ENCODE assay signal across 35 cellular contexts in the genomic region with DNA sequence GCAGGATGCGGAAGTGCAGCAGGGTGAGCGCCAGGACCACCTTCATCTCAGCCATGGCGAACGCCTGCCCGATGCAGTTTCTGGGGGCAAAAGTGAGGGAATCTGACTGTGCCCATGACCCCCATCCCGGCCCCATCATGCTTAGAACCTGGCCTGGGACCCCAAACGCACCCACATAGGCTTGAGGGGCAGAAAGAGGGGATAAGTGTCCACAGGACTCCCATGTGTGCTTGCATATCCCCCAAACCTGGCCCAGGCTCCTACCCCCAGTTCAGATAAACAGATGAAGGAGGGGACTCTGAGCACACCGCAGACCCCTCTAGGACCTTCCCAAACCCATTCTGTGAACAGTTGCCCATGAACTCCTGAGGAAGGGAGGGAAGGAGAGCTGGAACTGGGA. TPM values are rescaled to one million over a fixed set of nuclear protein-coding genes. Genes with fewer than 3 reads are reported as not detected.
"Had no signal": no experiment of that assay in that cellular context is flagged by ENCODE, and none has a peak within 500 bp of the region (broad histone marks: within the 10 kb centered on the region; RNA-seq: fewer than 3 reads in every experiment).

No MANE protein-coding gene starts in this region.

- H3K4me3 ChIP-seq: left ventricle myocardium inferior, lung, mucosa of descending colon, right atrium auricular region, right lobe of liver, smooth muscle cell, tibial nerve had no signal

- H3K9me3 ChIP-seq: right lobe of liver had no signal

- H3K36me3 ChIP-seq: left ventricle myocardium inferior, right atrium auricular region had no signal

- H3K4me1 ChIP-seq: left ventricle myocardium inferior, right atrium auricular region, right lobe of liver had no signal

- H3K9me3 Mint-ChIP-seq: natural killer cell treated with Interleukin-12 subunit alpha and Interleukin-12 subunit beta and Interleukin-15 and Interleukin-18, amount 100 ng/mL, for 72 hours had no signal

- H3K27me3 ChIP-seq: right lobe of liver had no signal

- H3K27me3 Mint-ChIP-seq: progenitor cell of endocrine pancreas, type B pancreatic cell had no signal

- DNase-seq: hypothalamus; islet precursor cell; left ventricle myocardium inferior; midbrain; mucosa of descending colon; naive thymus-derived CD4-positive, alpha-beta T cell; nucleus accumbens; right lobe of liver; stimulated activated CD4-positive, alpha-beta T cell treated with anti-CD3 and anti-CD28 coated beads, Interleukin-1b, Interleukin-23, amount 100 ng/mL, for 48 hours; stimulated activated CD4-positive, alpha-beta T cell treated with anti-CD3 and anti-CD28 coated beads, Interleukin-2, amount 100 ng/mL, for 48 hours; stimulated activated CD4-positive, alpha-beta T cell treated with anti-CD3 and anti-CD28 coated beads, Interleukin-4, amount 100 ng/mL, for 4 hours; stimulated activated CD8-positive, alpha-beta memory T cell treated with anti-CD3 and anti-CD28 coated beads, Interleukin-4, amount 100 ng/mL, for 48 hours; stimulated activated naive CD4-positive, alpha-beta T cell treated with Interleukin-2 at 50 U/mL for 16 hours; stimulated activated naive CD8-positive, alpha-beta T cell treated with anti-CD3 and anti-CD28 coated beads, Interleukin-15, amount 100 ng/mL, for 72 hours; substantia nigra had no signal

- H3K27ac ChIP-seq: left ventricle myocardium inferior, right atrium auricular region, right lobe of liver, tibial nerve had no signal

- H3K36me3 Mint-ChIP-seq: stimulated activated memory B cell treated with anti-CD40 and anti-IgM and Interleukin-4, amounts not matched to agents 10 μg/mL and 1 μg/mL and 100 μg/mL, for 72 hours; type B pancreatic cell had no signal

- H3K4me2 ChIP-seq: smooth muscle cell had no signal

- H3K27ac Mint-ChIP-seq: naive thymus-derived CD4-positive, alpha-beta T cell; natural killer cell treated with Interleukin-12 subunit alpha and Interleukin-12 subunit beta and Interleukin-15 and Interleukin-18, amount 100 ng/mL, for 72 hours; progenitor cell of endocrine pancreas; stimulated activated memory B cell treated with anti-CD40 and anti-IgM and Interleukin-4, amounts not matched to agents 10 μg/mL and 1 μg/mL and 100 μg/mL, for 72 hours; stimulated activated naive CD8-positive, alpha-beta T cell treated with anti-CD3 and anti-CD28 coated beads, Interleukin-15, amount 100 ng/mL, for 72 hours; type B pancreatic cell had no signal

- H3K4me3 Mint-ChIP-seq: naive thymus-derived CD4-positive, alpha-beta T cell; natural killer cell treated with Interleukin-12 subunit alpha and Interleukin-12 subunit beta and Interleukin-15 and Interleukin-18, amount 100 ng/mL, for 72 hours; stimulated activated memory B cell treated with anti-CD40 and anti-IgM and Interleukin-4, amounts not matched to agents 10 μg/mL and 1 μg/mL and 100 μg/mL, for 72 hours; stimulated activated naive CD8-positive, alpha-beta T cell treated with anti-CD3 and anti-CD28 coated beads, Interleukin-15, amount 100 ng/mL, for 72 hours; type B pancreatic cell had no signal

RNA-seq across cellular contexts. Expression of a gene that starts 16.0 kb away (rescaled TPM):
- total RNA-seq: kidney epithelial cell; left ventricle myocardium inferior; mesenteric fat pad; myocyte; natural killer cell treated with Interleukin-12 subunit alpha and Interleukin-12 subunit beta and Interleukin-15 and Interleukin-18, amount 100 ng/mL, for 72 hours; osteoblast; progenitor cell of endocrine pancreas; pulmonary artery endothelial cell; right atrium auricular region; skeletal muscle tissue; smooth muscle cell; temporal lobe; tibial nerve; urinary bladder had no signal
- polyA plus RNA-seq: lung; naive thymus-derived CD4-positive, alpha-beta T cell; neural cell; smooth muscle cell had no signal

RNA-seq across cellular contexts. Expression of a gene that starts 20.5 kb away (rescaled TPM):
- total RNA-seq: myocyte; naive thymus-derived CD4-positive, alpha-beta T cell; natural killer cell treated with Interleukin-12 subunit alpha and Interleukin-12 subunit beta and Interleukin-15 and Interleukin-18, amount 100 ng/mL, for 72 hours; osteoblast; progenitor cell of endocrine pancreas; pulmonary artery endothelial cell; skeletal muscle tissue; smooth muscle cell; temporal lobe had no signal
- polyA plus RNA-seq: naive thymus-derived CD4-positive, alpha-beta T cell; neural cell; smooth muscle cell had no signal

RNA-seq across cellular contexts. Expression of a gene that starts 35.0 kb away (rescaled TPM):
- total RNA-seq: kidney epithelial cell; left ventricle myocardium inferior; lower leg skin; lung; mesenteric fat pad; mucosa of descending colon; myocyte; naive thymus-derived CD4-positive, alpha-beta T cell; natural killer cell treated with Interleukin-12 subunit alpha and Interleukin-12 subunit beta and Interleukin-15 and Interleukin-18, amount 100 ng/mL, for 72 hours; osteoblast; progenitor cell of endocrine pancreas; pulmonary artery endothelial cell; renal cortical epithelial cell; right atrium auricular region; right lobe of liver; skeletal muscle tissue; smooth muscle cell; temporal lobe; tibial nerve; urinary bladder had no signal
- polyA plus RNA-seq: lung; naive thymus-derived CD4-positive, alpha-beta T cell; neural cell; smooth muscle cell; thymus; urinary bladder had no signal
